In genomic region chr1:202810615-202811295, GRCh38 we compare ENCODE assay signal across 8 cellular contexts. TPM values are rescaled to one million over a fixed set of nuclear protein-coding genes. Genes with fewer than 3 reads are reported as not detected.
DNase-seq lines count a peak whose midpoint lies in the region; ATAC-seq and TF ChIP-seq lines count a peak whose summit lies in the region.

PCAT6 (plus strand) TSS chr1:202810954.

- H3K4me3 ChIP-seq in colonic mucosa = peak within 1 kb of the TSS; percentile 67

- intact Hi-C loops in colonic mucosa (cut with DNase I) = no loop called here
- intact Hi-C loops in left colon (cut with DNase I, micrococcal nuclease) = no loop called here

- no peak for TF ChIP-seq CTCF in colonic mucosa (IDR thresholded peaks at IDR 0.05)

- no peaks in the 10 kb centered on the region for H3K36me3 ChIP-seq in colonic mucosa

- H3K4me1 ChIP-seq in colonic mucosa = peaks cover 19% of the 10 kb centered on the region

- no peaks in the 10 kb centered on the region for H3K9me3 ChIP-seq in colonic mucosa

- ATAC-seq in HG03378 (IDR thresholded peaks at IDR 0.05; ENCODE audit: unreplicated experiment) = peak; percentile 42
- peak; percentile 80 for ATAC-seq in left colon

- DNase-seq in AG20443 (ENCODE audit: low spot score) (peak; percentile 98), NCI-H510A treated with DMSO at 0.1 percent for 48 hours (lab: John Stamatoyannopoulos, UW) (peak; percentile 95), colonic mucosa (peak; percentile 97), left colon (peak; percentile 96)
- peak; percentile 91 for DNase-seq in activated CD4-positive, alpha-beta T cell treated with anti-CD3 and anti-CD28 coated beads for 48 hours
- peak; percentile 67 to 82 (median 74) for DNase-seq in stimulated activated CD4-positive, alpha-beta T cell treated with anti-CD3 and anti-CD28 coated beads, Interleukin-1b, Interleukin-23, amount 100 ng/mL, for 24 hours (ENCODE audit: low read depth in 4 of 4, low spot score in 1 of 4)

- H3K9ac ChIP-seq in colonic mucosa (ENCODE audit: low read depth in 2 of 2, low read length in 2 of 2) = peak within 1 kb of the TSS; percentile 80 to 87

- peak within 1 kb of the TSS; percentile 81 for H3K27ac ChIP-seq in colonic mucosa

- H3K27me3 ChIP-seq in colonic mucosa = no peaks in the 10 kb centered on the region

- peak; percentile 49 for TF ChIP-seq POLR2A in GM19099 (IDR thresholded peaks at IDR 0.05; ENCODE audit: extremely low read depth, insufficient read length, low read depth)

RNA-seq across cellular contexts. Expression of gene PCAT6, which starts in this region (rescaled TPM):
- total RNA-seq in colonic mucosa (1 to 10 TPM in 1 of 2 donors, under 1 TPM in 1; 0.74 to 2.1 TPM), left colon (1 to 10 TPM; 1.2 to 1.4 TPM)

Comparison
In these comparisons a context has a peak if more than half of its experiments do, and no peak if none do; other contexts are left out.
1. Peak in every context shown above with its lines: DNase-seq, ATAC-seq, H3K4me3 ChIP-seq and H3K27ac ChIP-seq.